ENCODE assay signal across 12 cellular contexts in genomic region chr4:145881585-145881984, GRCh38. TPM values are rescaled to one million over a fixed set of nuclear protein-coding genes. Genes with fewer than 3 reads are reported as not detected.
DNase-seq lines count a peak whose midpoint lies in the region; ATAC-seq, FAIRE-seq and TF ChIP-seq lines count a peak whose summit lies in the region.
"Had no signal": no experiment of that assay in that cellular context is flagged by ENCODE, and none has a peak within 500 bp of the region (broad histone marks: within the 10 kb centered on the region; RNA-seq: fewer than 3 reads in every experiment).

No MANE protein-coding gene starts in this region.

- FAIRE-seq in GM12891 (lab: Jason Lieb, UNC) = no peak

- H3K27me3 ChIP-seq in esophagus squamous epithelium = no peaks in the 10 kb centered on the region

- peak overlapping the region; percentile 31 to 65 (median 52) for H3K27ac ChIP-seq in esophagus squamous epithelium

- peaks cover 5 to 50% (median 30%) of the 10 kb centered on the region in 3 donors for H3K4me1 ChIP-seq in esophagus squamous epithelium

- WGBS in esophagus squamous epithelium, 2 donors = 60 to 62% methylated on average over 4 of the region's 4 CpGs

- intact Hi-C loops in esophagus squamous epithelium (cut with DNase I) = no loop called here

- H3K4me3 ChIP-seq in GM08714 (ENCODE audit: low read length) (peak overlapping the region; percentile 30; the same call in 1 of the 2 replicates), esophagus squamous epithelium (no peak overlapping the region)

- DNase-seq in esophagus squamous epithelium (lab: John Stamatoyannopoulos, UW) (no peak), islet precursor cell (no peak), GM12891 (ENCODE audit: insufficient read length, low spot score) (no peak), NCI-H2081 treated with DMSO at 0.1 percent for 48 hours (lab: John Stamatoyannopoulos, UW) (no peak)
- DNase-seq: activated naive CD8-positive, alpha-beta T cell treated with anti-CD3 and anti-CD28 coated beads, Interleukin-2, amount 10 ng/mL, durations not matched to agents 7 days and 5 days; left ventricle myocardium superior; SHP77 had no signal

- TF ChIP-seq CTCF in esophagus squamous epithelium (IDR thresholded peaks at IDR 0.05) = no peak

- TF ChIP-seq POLR2A in esophagus squamous epithelium (IDR thresholded peaks at IDR 0.05) = no peak
- TF ChIP-seq POLR2A in GM12891 (IDR thresholded peaks at IDR 0.05; ENCODE audit: low read depth, low read length) = no peak

- peak; percentile 36 for ATAC-seq in GM21723 (IDR thresholded peaks at IDR 0.05; ENCODE audit: unreplicated experiment)
- peak; percentile 62 for ATAC-seq in HG03457 (IDR thresholded peaks at IDR 0.05; ENCODE audit: unreplicated experiment)
- ATAC-seq in HG03520 (IDR thresholded peaks at IDR 0.05; ENCODE audit: unreplicated experiment) = no peak
- ATAC-seq: left ventricle myocardium superior, sciatic nerve had no signal

- peaks cover 0 to 10% (median 0%) of the 10 kb centered on the region in 3 donors for H3K36me3 ChIP-seq in esophagus squamous epithelium

- no peaks in the 10 kb centered on the region for H3K9me3 ChIP-seq in esophagus squamous epithelium

TF ChIP-seq in GM12891, 5 proteins besides CTCF, POLR2A, EP300 and RAD21:
- TF ChIP-seq SPI1 (IDR thresholded peaks at IDR 0.05; ENCODE audit: low read depth, low read length) (no peak), TAF1 (IDR thresholded peaks at IDR 0.05; ENCODE audit: low read depth, low read length) (no peak), POLR2AphosphoS5 (IDR thresholded peaks at IDR 0.05; ENCODE audit: low read depth, low read length) (no peak), PAX5 (IDR thresholded peaks at IDR 0.05; ENCODE audit: insufficient read depth, low read length, severe bottlenecking) (no peak), POU2F2 (IDR thresholded peaks at IDR 0.05; ENCODE audit: low read depth, low read length) (no peak)
TF ChIP-seq in GM12891: peak in this region for 0.

RNA-seq across cellular contexts. Expression of gene ZNF827, which starts 57.0 kb away (rescaled TPM):
- total RNA-seq in esophagus squamous epithelium = 10 to 100 TPM in 1 of 4 donors, 1 to 10 TPM in 3; 5.2 to 11.0 (median 6.4) TPM
- polyA plus RNA-seq in GM12891 (2012; ENCODE audit: low read depth, missing spikeins) = 9.4 TPM
